ENCODE assay signal across 26 cellular contexts in the genomic region with DNA sequence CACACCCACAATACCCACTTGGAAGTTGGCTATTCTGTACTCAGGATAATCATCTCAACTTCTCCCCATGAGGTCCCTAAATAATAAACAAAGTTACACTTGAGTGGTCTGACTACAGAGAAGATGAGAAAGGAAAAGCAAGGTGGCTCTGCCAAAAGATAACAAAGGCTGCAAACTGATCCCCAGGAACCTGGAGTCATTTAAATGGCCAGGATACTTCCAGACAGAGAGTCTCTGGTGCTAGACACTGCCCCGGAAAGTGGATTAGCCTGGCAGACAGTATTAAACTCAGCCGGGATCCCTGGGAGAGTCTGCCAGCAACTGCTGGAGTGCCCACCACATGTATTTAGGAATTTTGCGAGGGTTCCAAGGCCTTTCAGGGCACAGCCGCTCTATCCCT.
A peak's percentile ranks its signal among the peaks of the same experiment; 100 is the strongest.
DNase-seq lines count a peak whose midpoint lies in the region; ATAC-seq and TF ChIP-seq lines count a peak whose summit lies in the region.
"Had no signal": no experiment of that assay in that cellular context is flagged by ENCODE, and none has a peak within 500 bp of the region (broad histone marks: within the 10 kb centered on the region; RNA-seq: fewer than 3 reads in every experiment).

No MANE protein-coding gene starts in this region.

- H3K23ac ChIP-seq in mesendoderm (ENCODE audit: low read length), result no peak overlapping the region

- H2BK15ac ChIP-seq in mesendoderm (replicated peaks; ENCODE audit: low read depth), result no peak overlapping the region

- H4K8ac ChIP-seq in mesendoderm (ENCODE audit: low read depth, low read length), result no peak overlapping the region

- no peak for ATAC-seq in HG02981 (IDR thresholded peaks at IDR 0.05; ENCODE audit: unreplicated experiment)
- ATAC-seq: activated CD4-positive, CD25-positive, alpha-beta regulatory T cell treated with anti-CD3 and anti-CD28 coated beads, Interleukin-2, amount 50 U/mL, for 24 hours had no signal

- no peaks in the 10 kb centered on the region for H3K27me3 ChIP-seq in BE2C
- H3K27me3 ChIP-seq in mesendoderm (ENCODE audit: insufficient read depth, low read length, poor library complexity), result no peaks in the 10 kb centered on the region
- H3K27me3 ChIP-seq: adrenal gland, ovary had no signal

- no CpG with 5 or more reads among the region's 4 CpGs for WGBS in mesendoderm (ENCODE audit: extremely low coverage, insufficient coverage, low lambda C conversion rate)

- H3K4me2 ChIP-seq in mesendoderm (ENCODE audit: low read length), result no peak overlapping the region

- H3K56ac ChIP-seq in mesendoderm (ENCODE audit: low read length), result no peak overlapping the region

- H2BK5ac ChIP-seq in mesendoderm (ENCODE audit: low read length), result no peak overlapping the region

- H3K9me3 ChIP-seq in BE2C, result no peaks in the 10 kb centered on the region
- H3K9me3 ChIP-seq: adrenal gland, Caco-2, ovary had no signal

- DNase-seq in BE2C (peak; percentile 33), Daoy (ENCODE audit: low read depth) (peak; percentile 15), NCI-H345 treated with DMSO at 0.1 percent for 48 hours (lab: John Stamatoyannopoulos, UW; ENCODE audit: unreplicated experiment) (peak; percentile 50), mesendoderm (peak; percentile 85), SIG-M5 treated with dmso at 0.1 percent for 504 hours (lab: John Stamatoyannopoulos, UW; ENCODE audit: unreplicated experiment) (no peak), LoVo (ENCODE audit: low spot score) (no peak)
- DNase-seq: activated CD4-positive, alpha-beta T cell treated with anti-CD3 and anti-CD28 coated beads, Interleukin-2, amount 50 U/mL, for 48 hours; activated naive CD4-positive, alpha-beta T cell treated with Interleukin-2 at 50 U/mL for 16 hours; adrenal gland; Caco-2; DND-41; effector CD8-positive, alpha-beta T cell; glutamatergic neuron; HFFc6; IMR-90; kidney; NCI-H1048; NCI-H2081; NCI-H510A treated with DMSO at 0.1 percent for 48 hours; ovary; small intestine; stimulated activated CD4-positive, alpha-beta T cell treated with anti-CD3 and anti-CD28 coated beads, Interleukin-1b, Interleukin-23, amount 100 ng/mL, for 48 hours; stimulated activated CD8-positive, alpha-beta memory T cell treated with anti-CD3 and anti-CD28 coated beads, Interleukin-4, amount 100 ng/mL, for 48 hours; stimulated activated naive CD8-positive, alpha-beta T cell treated with anti-CD3 and anti-CD28 coated beads, Interleukin-15, amount 100 ng/mL, for 72 hours had no signal

- H2BK120ac ChIP-seq in mesendoderm (ENCODE audit: low read depth, low read length), result no peak overlapping the region

- no peaks in the 10 kb centered on the region for H3K79me1 ChIP-seq in mesendoderm (ENCODE audit: low read length)

- no peak overlapping the region for H2AK5ac ChIP-seq in mesendoderm (ENCODE audit: low read length)

- H3K36me3 ChIP-seq in BE2C, result no peaks in the 10 kb centered on the region
- H3K36me3 ChIP-seq in mesendoderm (ENCODE audit: control insufficient read depth, insufficient read depth, low read length), result no peaks in the 10 kb centered on the region
- H3K36me3 ChIP-seq: adrenal gland, ovary had no signal

- no peak for TF ChIP-seq CTCF in BE2C (IDR thresholded peaks at IDR 0.05; ENCODE audit: low read depth, low read length)

- no peak overlapping the region for H4K5ac ChIP-seq in mesendoderm (ENCODE audit: low read length)

- H3K18ac ChIP-seq in mesendoderm (ENCODE audit: low read length), result peak overlapping the region; percentile 69

- no peak overlapping the region for H3K9ac ChIP-seq in mesendoderm (ENCODE audit: low read length)

- no peak overlapping the region for H3K4me3 ChIP-seq in BE2C (ENCODE audit: low read depth, low read length)
- H3K4me3 ChIP-seq in mesendoderm (ENCODE audit: low read length), result no peak overlapping the region
- H3K4me3 ChIP-seq: adrenal gland, ovary had no signal

- H3K4me1 ChIP-seq in BE2C (peaks cover 11% of the 10 kb centered on the region), mesendoderm (ENCODE audit: control insufficient read depth, low read depth, low read length) (peaks cover 16% of the 10 kb centered on the region)
- H3K4me1 ChIP-seq: adrenal gland, Caco-2 had no signal

- no peak overlapping the region for H3K27ac ChIP-seq in mesendoderm (ENCODE audit: low read depth, low read length)
- H3K27ac ChIP-seq: adrenal gland, ovary had no signal

- no peaks in the 10 kb centered on the region for H3K79me2 ChIP-seq in mesendoderm (ENCODE audit: control insufficient read depth, insufficient read depth, low read length)

- H3K4ac ChIP-seq in mesendoderm (ENCODE audit: low read depth, low read length), result no peak overlapping the region

Comparison
In these comparisons a context has a peak if more than half of its experiments do, and no peak if none do; other contexts are left out.
1. DNase-seq: peak in BE2C (single experiment), Daoy (single experiment), NCI-H345 treated with DMSO at 0.1 percent for 48 hours (single experiment) and mesendoderm (single experiment); none in SIG-M5 treated with dmso at 0.1 percent for 504 hours (single experiment) and LoVo (single experiment).